ENCODE assay signal across 8 cellular contexts in genomic region chr5:172640822-172641358, GRCh38. TPM values are rescaled to one million over a fixed set of nuclear protein-coding genes. Genes with fewer than 3 reads are reported as not detected.
DNase-seq lines count a peak whose midpoint lies in the region; ATAC-seq and TF ChIP-seq lines count a peak whose summit lies in the region.

TSS of gene NEURL1B (plus strand) at chr5:172641263. CDS start at chr5:172641407, 144 bp downstream.

- no peaks in the 10 kb centered on the region; the same call in 1 of the 2 replicates for H3K36me3 Mint-ChIP-seq in HFFc6 (ENCODE audit: low read depth)
- no peaks in the 10 kb centered on the region for H3K36me3 Mint-ChIP-seq in activated CD4-positive, alpha-beta memory T cell treated with anti-CD3 and anti-CD28 coated beads for 36 hours
- no peaks in the 10 kb centered on the region for H3K36me3 Mint-ChIP-seq in endodermal cell (ENCODE audit: low read depth)

- intact Hi-C loops in activated CD4-positive, alpha-beta memory T cell treated with anti-CD3 and anti-CD28 coated beads for 36 hours (cut with micrococcal nuclease): loop anchor here (2.0 to 5.0 kb wide), 2 partner anchors 44 to 56 kb away; no protein-coding TSS in a partner anchor

- POLR2A ChIA-PET in activated CD4-positive, alpha-beta memory T cell treated with anti-CD3 and anti-CD28 coated beads for 36 hours (lab: Charles Lee): no interaction called here

- H3K9me3 ChIP-seq in endodermal cell (ENCODE audit: control insufficient read depth, low read length): no peaks in the 10 kb centered on the region

- no peaks in the 10 kb centered on the region for H3K4me1 ChIP-seq in endodermal cell (ENCODE audit: control insufficient read depth, insufficient read depth, low read length)

- no peaks in the 10 kb centered on the region for H3K9me3 Mint-ChIP-seq in HFFc6
- no peaks in the 10 kb centered on the region for H3K9me3 Mint-ChIP-seq in activated CD4-positive, alpha-beta memory T cell treated with anti-CD3 and anti-CD28 coated beads for 36 hours
- no peaks in the 10 kb centered on the region for H3K9me3 Mint-ChIP-seq in endodermal cell

- ATAC-seq in HG03045 (IDR thresholded peaks at IDR 0.05; ENCODE audit: unreplicated experiment): no peak

- CTCF ChIA-PET in activated CD4-positive, alpha-beta memory T cell treated with anti-CD3 and anti-CD28 coated beads for 36 hours (lab: Charles Lee): interaction anchor here (1.0 to 1.2 kb wide), 2 partner anchors 74 to 98 kb away, joined by 3 read pairs; no protein-coding TSS in a partner anchor

- peaks cover 26% of the 10 kb centered on the region for H3K4me1 Mint-ChIP-seq in HFFc6 (ENCODE audit: low read depth)
- H3K4me1 Mint-ChIP-seq in activated CD4-positive, alpha-beta memory T cell treated with anti-CD3 and anti-CD28 coated beads for 36 hours (ENCODE audit: low read depth): no peaks in the 10 kb centered on the region
- peaks cover 14% of the 10 kb centered on the region for H3K4me1 Mint-ChIP-seq in endodermal cell

- peak within 1 kb of the TSS; percentile 81 for H3K4me3 ChIP-seq in endodermal cell (ENCODE audit: low read length)

- H3K27ac Mint-ChIP-seq in HFFc6: peak within 1 kb of the TSS; percentile 49; the same call in 1 of the 2 replicates
- no peak within 1 kb of the TSS for H3K27ac Mint-ChIP-seq in activated CD4-positive, alpha-beta memory T cell treated with anti-CD3 and anti-CD28 coated beads for 36 hours
- H3K27ac Mint-ChIP-seq in endodermal cell: no peak within 1 kb of the TSS

- peak; percentile 93 for DNase-seq in DMS53 (lab: John Stamatoyannopoulos, UW)
- peak; percentile 16 for DNase-seq in HFFc6
- peak; percentile 85 for DNase-seq in NCI-H2227 (lab: John Stamatoyannopoulos, UW; ENCODE audit: unreplicated experiment)
- peak; percentile 62 for DNase-seq in activated CD4-positive, alpha-beta memory T cell treated with anti-CD3 and anti-CD28 coated beads for 36 hours
- peak; percentile 92 for DNase-seq in endodermal cell
- DNase-seq in lung microvascular endothelial cell (ENCODE audit: low read depth in 2 of 2): peak; percentile 42 to 59
- peak; percentile 19 to 23 for DNase-seq in stimulated activated CD8-positive, alpha-beta memory T cell treated with anti-CD3 and anti-CD28 coated beads, Interleukin-15, amount 100 ng/mL, for 48 hours (ENCODE audit: low read depth in 2 of 2)

- H3K27me3 Mint-ChIP-seq in HFFc6 (ENCODE audit: insufficient read depth) (peaks cover 6% of the 10 kb centered on the region), endodermal cell (ENCODE audit: insufficient read depth) (peaks cover 31% of the 10 kb centered on the region)
- peaks cover 34% of the 10 kb centered on the region for H3K27me3 Mint-ChIP-seq in activated CD4-positive, alpha-beta memory T cell treated with anti-CD3 and anti-CD28 coated beads for 36 hours

- H3K4me3 Mint-ChIP-seq in HFFc6: peak within 1 kb of the TSS; percentile 78
- H3K4me3 Mint-ChIP-seq in activated CD4-positive, alpha-beta memory T cell treated with anti-CD3 and anti-CD28 coated beads for 36 hours: peak within 1 kb of the TSS; percentile 44
- H3K4me3 Mint-ChIP-seq in endodermal cell: peak within 1 kb of the TSS; percentile 56

- peak within 1 kb of the TSS; percentile 64 for H3K27ac ChIP-seq in endodermal cell (ENCODE audit: low read depth, low read length)

- TF ChIP-seq CTCF in HFFc6 (IDR thresholded peaks at IDR 0.05) (no peak), endodermal cell (conservative IDR thresholded peaks at IDR 0.05) (no peak)

- H3K36me3 ChIP-seq in endodermal cell (ENCODE audit: control insufficient read depth, insufficient read depth, low read length): no peaks in the 10 kb centered on the region

- 0 to 1% methylated on average over 19 to 54 of the region's 54 CpGs for WGBS in endodermal cell (ENCODE audit: insufficient coverage in 1 of 2, insufficient read length in 1 of 2), 2 experiments

- peak within 1 kb of the TSS; percentile 49 for H3K9ac ChIP-seq in endodermal cell (ENCODE audit: extremely low read depth, low read length, poor library complexity, severe bottlenecking)

- H3K27me3 ChIP-seq in endodermal cell (ENCODE audit: control insufficient read depth, insufficient read depth, low read length, poor library complexity, severe bottlenecking): peaks cover 24% of the 10 kb centered on the region

RNA-seq across cellular contexts. Expression of gene NEURL1B, which starts in this region (rescaled TPM):
- 1 to 10 TPM; 2.0 to 8.6 (median 7.1) TPM for total RNA-seq in HFFc6 (2021; fragmentation: NEBNext Ultra II Directional; extraction: Animal tissue kit (Norgen Biotek cat#: 25700))
- total RNA-seq in activated CD4-positive, alpha-beta memory T cell treated with anti-CD3 and anti-CD28 coated beads for 36 hours: under 1 TPM; 0.29 to 0.38 TPM
- 1 to 10 TPM; 4.9 to 6.3 TPM for total RNA-seq in endodermal cell
- polyA plus RNA-seq in endodermal cell (2013, experiment 1 of 2): 10.1 TPM
- polyA plus RNA-seq in endodermal cell (2013, experiment 2 of 2): 11.1 TPM
- total RNA-seq in lung microvascular endothelial cell: 0.40 and 0.65 TPM in 2 replicates

Comparison
In these comparisons a context has a peak if more than half of its experiments do, and no peak if none do; other contexts are left out.
1. Peak in DNase-seq in activated CD4-positive, alpha-beta memory T cell treated with anti-CD3 and anti-CD28 coated beads for 36 hours; RNA of the gene not detected or under 1 TPM.
2. Peak in DNase-seq in lung microvascular endothelial cell; RNA of the gene not detected or under 1 TPM.
3. DNase-seq: peak in every context shown above with its lines; median percentile 93 in DMS53; 92 in endodermal cell; 85 in NCI-H2227; 62 in activated CD4-positive, alpha-beta memory T cell treated with anti-CD3 and anti-CD28 coated beads for 36 hours; 50 in lung microvascular endothelial cell; 21 in stimulated activated CD8-positive, alpha-beta memory T cell treated with anti-CD3 and anti-CD28 coated beads, Interleukin-15, amount 100 ng/mL, for 48 hours; 16 in HFFc6.